Comparison of ENCODE assay signal across 8 cellular contexts in genomic region chr14:24194186-24194872, GRCh38. TPM values are rescaled to one million over a fixed set of nuclear protein-coding genes. Genes with fewer than 3 reads are reported as not detected.
DNase-seq lines count a peak whose midpoint lies in the region; ATAC-seq, FAIRE-seq and TF ChIP-seq lines count a peak whose summit lies in the region.

No MANE protein-coding gene starts in this region.

- H3K9me3 ChIP-seq in Peyer's patch (no peaks in the 10 kb centered on the region), prostate gland (no peaks in the 10 kb centered on the region)

- TF ChIP-seq CTCF in Calu3 (IDR thresholded peaks at IDR 0.05; ENCODE audit: unreplicated experiment) = no peak
- TF ChIP-seq CTCF in Peyer's patch (IDR thresholded peaks at IDR 0.05) = no peak
- no peak for TF ChIP-seq CTCF in epithelial cell of proximal tubule (conservative IDR thresholded peaks at IDR 0.05; ENCODE audit: low read depth, low read length)
- no peak for TF ChIP-seq CTCF in prostate gland (IDR thresholded peaks at IDR 0.05)

- no peaks in the 10 kb centered on the region for H3K9me3 Mint-ChIP-seq in Calu3 (ENCODE audit: low read depth, unreplicated experiment)

- TF ChIP-seq POLR2A in Peyer's patch (IDR thresholded peaks at IDR 0.05) (no peak), prostate gland (IDR thresholded peaks at IDR 0.05) (no peak), GM12891 (IDR thresholded peaks at IDR 0.05; ENCODE audit: low read depth, low read length) (no peak)

- CTCF ChIA-PET in Calu3 (lab: Charles Lee) = no interaction called here

- FAIRE-seq in GM12891 (lab: Jason Lieb, UNC) = no peak

- 81% methylated on average over 7 of the region's 7 CpGs for WGBS in prostate gland

- H3K27ac ChIP-seq in Peyer's patch (peak overlapping the region; percentile 96 to 99 (median 96)), prostate gland (peak overlapping the region; percentile 89 to 92)

- BruUV-seq in Calu3 (replicated peaks; lab: Mats Ljungman, UMichigan) = TSS peak; percentile 57

- peak overlapping the region; percentile 88 for H3K4me3 Mint-ChIP-seq in Calu3 (ENCODE audit: low read depth, unreplicated experiment)

- H3K4me3 ChIP-seq in Peyer's patch = peak overlapping the region; percentile 79 to 98 (median 88)
- peak overlapping the region; percentile 74 for H3K4me3 ChIP-seq in epithelial cell of proximal tubule (ENCODE audit: low read depth, low read length)
- peak overlapping the region; percentile 56 to 85 for H3K4me3 ChIP-seq in prostate gland

- H3K4me1 ChIP-seq in Peyer's patch (peaks cover 2 to 38% (median 9%) of the 10 kb centered on the region in 4 donors), prostate gland (replicated peaks) (no peaks in the 10 kb centered on the region)

- H3K27me3 Mint-ChIP-seq in Calu3 (ENCODE audit: unreplicated experiment) = no peaks in the 10 kb centered on the region

- H3K27me3 ChIP-seq in Peyer's patch (no peaks in the 10 kb centered on the region), prostate gland (replicated peaks; ENCODE audit: insufficient read depth) (no peaks in the 10 kb centered on the region)

- peaks cover 63% of the 10 kb centered on the region for H3K36me3 Mint-ChIP-seq in Calu3 (ENCODE audit: insufficient read depth, unreplicated experiment)

- peak overlapping the region; percentile 92 for H3K27ac Mint-ChIP-seq in Calu3 (ENCODE audit: unreplicated experiment)

- peaks cover 12% of the 10 kb centered on the region for H3K4me1 Mint-ChIP-seq in Calu3 (ENCODE audit: low read depth, unreplicated experiment)

- DNase-seq in Calu3 (no peak), Peyer's patch (no peak), epithelial cell of proximal tubule (ENCODE audit: low read depth) (no peak), prostate gland (ENCODE audit: low spot score) (no peak), NOMO-1 (lab: John Stamatoyannopoulos, UW; ENCODE audit: unreplicated experiment in 2 of 2) (no peak), SKM-1 treated with dmso at 0.1 percent for 144 hours (lab: John Stamatoyannopoulos, UW; ENCODE audit: unreplicated experiment) (no peak), GM12891 (ENCODE audit: insufficient read length, low spot score) (no peak)

- ATAC-seq in HG03280 (IDR thresholded peaks at IDR 0.05; ENCODE audit: unreplicated experiment) = no peak

- intact Hi-C loops in Calu3 (cut with micrococcal nuclease; ENCODE audit: unreplicated experiment) = no loop called here
- intact Hi-C loops in prostate gland (cut with DNase I) = no loop called here

- H3K36me3 ChIP-seq in Peyer's patch = peaks cover 0 to 18% (median 0%) of the 10 kb centered on the region in 3 donors
- H3K36me3 ChIP-seq in prostate gland = no peaks in the 10 kb centered on the region

TF ChIP-seq in GM12891, 5 proteins besides CTCF, POLR2A, EP300 and RAD21:
- TF ChIP-seq TAF1 (IDR thresholded peaks at IDR 0.05; ENCODE audit: low read depth, low read length) (no peak), POU2F2 (IDR thresholded peaks at IDR 0.05; ENCODE audit: low read depth, low read length) (no peak), SPI1 (IDR thresholded peaks at IDR 0.05; ENCODE audit: low read depth, low read length) (no peak), POLR2AphosphoS5 (IDR thresholded peaks at IDR 0.05; ENCODE audit: low read depth, low read length) (no peak), PAX5 (IDR thresholded peaks at IDR 0.05; ENCODE audit: insufficient read depth, low read length, severe bottlenecking) (no peak)

RNA-seq across cellular contexts. Expression of gene TM9SF1, which starts 0.9 kb away (rescaled TPM):
- total RNA-seq in Calu3 (2022) (68.0 and 70.9 TPM in 2 replicates), Peyer's patch (10 to 100 TPM; 22.3 to 80.7 (median 49.8) TPM), epithelial cell of proximal tubule (54.4 and 84.1 TPM in 2 replicates), prostate gland (100 to 1,000 TPM in 1 of 2 donors, 10 to 100 TPM in 1; 68.9 to 113 TPM)
- polyA plus RNA-seq in GM12891 (2012; ENCODE audit: low read depth, missing spikeins) = 14.7 TPM

RNA-seq across cellular contexts. Expression of gene IPO4, which starts 5.7 kb away (rescaled TPM):
- total RNA-seq in Calu3 (2022) = 82.6 and 86.4 TPM in 2 replicates
- 10 to 100 TPM; 12.8 to 56.9 (median 34.2) TPM for total RNA-seq in Peyer's patch
- 60.4 and 102 TPM in 2 replicates for total RNA-seq in epithelial cell of proximal tubule
- 10 to 100 TPM; 42.6 to 44.5 TPM for total RNA-seq in prostate gland
- polyA plus RNA-seq in GM12891 (2012; ENCODE audit: low read depth, missing spikeins) = 37.2 TPM

RNA-seq across cellular contexts. Expression of gene TSSK4, which starts 11.2 kb away (rescaled TPM):
- total RNA-seq in Calu3 (2022) (0.47 TPM in 1 of 2 replicates, not detected in the other), Peyer's patch (1 to 10 TPM in 1 of 4 donors, under 1 TPM in 1, not detected in 2; 0.70 to 1.2 TPM), epithelial cell of proximal tubule (not detected in 2 replicates), prostate gland (1 to 10 TPM in 1 of 2 donors, not detected in 1; 1.2 TPM)
- 2.0 TPM for polyA plus RNA-seq in GM12891 (2012; ENCODE audit: low read depth, missing spikeins)

RNA-seq across cellular contexts. Expression of gene CHMP4A, which starts 19.0 kb away (rescaled TPM):
- 53.2 and 60.8 TPM in 2 replicates for total RNA-seq in Calu3 (2022)
- 100 to 1,000 TPM in 1 of 4 donors, 10 to 100 TPM in 3; 31.4 to 190 (median 54.3) TPM for total RNA-seq in Peyer's patch
- 42.8 and 88.4 TPM in 2 replicates for total RNA-seq in epithelial cell of proximal tubule
- total RNA-seq in prostate gland = 10 to 100 TPM; 61.5 to 66.8 TPM
- 67.9 TPM for polyA plus RNA-seq in GM12891 (2012; ENCODE audit: low read depth, missing spikeins)

RNA-seq across cellular contexts. Expression of gene MDP1, which starts 21.5 kb away (rescaled TPM):
- 7.4 and 8.9 TPM in 2 replicates for total RNA-seq in Calu3 (2022)
- 10 to 100 TPM in 2 of 4 donors, 1 to 10 TPM in 2; 7.4 to 17.5 (median 10.5) TPM for total RNA-seq in Peyer's patch
- total RNA-seq in epithelial cell of proximal tubule = 15.6 and 26.1 TPM in 2 replicates
- 10 to 100 TPM; 19.1 to 25.5 TPM for total RNA-seq in prostate gland
- polyA plus RNA-seq in GM12891 (2012; ENCODE audit: low read depth, missing spikeins) = 20.5 TPM
